In genomic region chr17:39517224-39517623, GRCh38 we compare ENCODE assay signal across 30 cellular contexts. TPM values are rescaled to one million over a fixed set of nuclear protein-coding genes. Genes with fewer than 3 reads are reported as not detected.
DNase-seq lines count a peak whose midpoint lies in the region; ATAC-seq and TF ChIP-seq lines count a peak whose summit lies in the region.
"Had no signal": no experiment of that assay in that cellular context is flagged by ENCODE, and none has a peak within 500 bp of the region (broad histone marks: within the 10 kb centered on the region; RNA-seq: fewer than 3 reads in every experiment).

No MANE protein-coding gene starts in this region.

- DNase-seq in AG09309 (ENCODE audit: low read depth) (peak; percentile 53), RPMI7951 (ENCODE audit: low read depth) (peak; percentile 4), dermis microvascular lymphatic vessel endothelial cell (ENCODE audit: low read depth in 2 of 2) (peak; percentile 78 to 91), lung microvascular endothelial cell (ENCODE audit: low read depth in 2 of 2) (peak; percentile 84 to 86), omental fat pad (ENCODE audit: low spot score) (no peak), NCI-H2227 treated with DMSO at 0.1 percent for 48 hours (lab: John Stamatoyannopoulos, UW) (no peak)
- DNase-seq in stimulated activated CD8-positive, alpha-beta memory T cell treated with anti-CD3 and anti-CD28 coated beads, Interleukin-4, amount 100 ng/mL, for 48 hours: no peak
- DNase-seq in stimulated activated naive CD8-positive, alpha-beta T cell treated with anti-CD3 and anti-CD28 coated beads, Interleukin-15, Interleukin-2, amounts not matched to agents 100 U/mL and 50 U/mL, for 24 hours: no peak
- DNase-seq: ACHN; activated CD4-positive, alpha-beta memory T cell treated with anti-CD3 and anti-CD28 coated beads, Interleukin-2, amount 10 ng/mL, durations not matched to agents 7 days and 5 days; activated CD4-positive, alpha-beta T cell treated with anti-CD3 and anti-CD28 coated beads for 1 hour; activated CD8-positive, alpha-beta memory T cell treated with anti-CD3 and anti-CD28 coated beads, Interleukin-2, amount 50 U/mL, for 48 hours; aorta; DMS153; effector CD8-positive, alpha-beta T cell; gastrocnemius medialis; H9; hippocampal formation; left lung; MV-4-11; NCI-H1436 treated with DMSO at 0.1 percent for 48 hours; NCI-H2107; NCI-H446; NCI-H774; psoas muscle; SK-N-SH; stomach; tibial artery had no signal

- no peak overlapping the region for H3K4me3 ChIP-seq in AG09309 (ENCODE audit: control insufficient read depth, low read depth, low read length)
- H3K4me3 ChIP-seq: BLaER1, esophagus muscularis mucosa, gastrocnemius medialis, left lung, psoas muscle, stomach, tibial artery had no signal

- TF ChIP-seq CTCF in AG09309 (IDR thresholded peaks at IDR 0.05; ENCODE audit: control insufficient read depth, insufficient read depth, low read depth, low read length, missing control alignments) (no peak), omental fat pad (IDR thresholded peaks at IDR 0.05) (no peak)

- no peak for ATAC-seq in stimulated activated naive CD8-positive, alpha-beta T cell treated with anti-CD3 and anti-CD28 coated beads, Interleukin-15, Interleukin-2, amounts not matched to agents 100 U/mL and 50 U/mL, for 24 hours
- no peak for ATAC-seq in omental fat pad (ENCODE audit: low FRiP score)
- ATAC-seq: gastrocnemius medialis, left lung, psoas muscle had no signal

RNA-seq across cellular contexts. Expression of gene CDK12, which starts 55.9 kb away (rescaled TPM):
- 15.6 and 20.8 TPM in 2 replicates for total RNA-seq in RPMI7951 (2014; rRNA removed; shearing (Covaris generic))
- 13.1 and 18.2 TPM in 2 replicates for total RNA-seq in dermis microvascular lymphatic vessel endothelial cell
- total RNA-seq in lung microvascular endothelial cell: 12.4 and 19.2 TPM in 2 replicates
- 10 to 100 TPM; 25.7 to 49.2 (median 38.1) TPM for total RNA-seq in omental fat pad

Comparison
In these comparisons a context has a peak if more than half of its experiments do, and no peak if none do; other contexts are left out.
1. DNase-seq: peak in AG09309 (single experiment), RPMI7951 (single experiment), dermis microvascular lymphatic vessel endothelial cell (2 of 2) and lung microvascular endothelial cell (2 of 2); none in stimulated activated CD8-positive, alpha-beta memory T cell treated with anti-CD3 and anti-CD28 coated beads, Interleukin-4, amount 100 ng/mL, for 48 hours (single experiment), stimulated activated naive CD8-positive, alpha-beta T cell treated with anti-CD3 and anti-CD28 coated beads, Interleukin-15, Interleukin-2, amounts not matched to agents 100 U/mL and 50 U/mL, for 24 hours (single experiment), omental fat pad (single experiment) and NCI-H2227 treated with DMSO at 0.1 percent for 48 hours (single experiment).